ENCODE assay signal across 8 cellular contexts in genomic region chr1:6423321-6423999, GRCh38. TPM values are rescaled to one million over a fixed set of nuclear protein-coding genes. Genes with fewer than 3 reads are reported as not detected.
A peak's percentile ranks its signal among the peaks of the same experiment; 100 is the strongest.
DNase-seq lines count a peak whose midpoint lies in the region; TF ChIP-seq lines count a peak whose summit lies in the region.

No MANE protein-coding gene starts in this region.

- peak in 2 of 3 experiments; percentile 27 to 45 for TF ChIP-seq CTCF in esophagus muscularis mucosa (IDR thresholded peaks at IDR 0.05)

- H3K4me3 ChIP-seq in BLaER1: peak overlapping the region; percentile 56
- H3K4me3 ChIP-seq in HAP-1: peak overlapping the region; percentile 21
- no peak overlapping the region for H3K4me3 ChIP-seq in esophagus muscularis mucosa

- H3K36me3 ChIP-seq in BLaER1 (no peaks in the 10 kb centered on the region), HAP-1 (replicated peaks) (no peaks in the 10 kb centered on the region), esophagus muscularis mucosa (no peaks in the 10 kb centered on the region)

- in situ Hi-C loops in HAP-1 (cut with MboI; ENCODE audit: low sequenced_read_pairs): no loop called here

- WGBS in esophagus muscularis mucosa: 12% methylated on average over 17 of the region's 24 CpGs

- TF ChIP-seq EP300 in esophagus muscularis mucosa (IDR thresholded peaks at IDR 0.05): no peak

- no peak overlapping the region for H3K9ac ChIP-seq in BLaER1

- H3K9me3 ChIP-seq in BLaER1: no peaks in the 10 kb centered on the region
- H3K9me3 ChIP-seq in HAP-1: no peaks in the 10 kb centered on the region
- no peaks in the 10 kb centered on the region for H3K9me3 ChIP-seq in esophagus muscularis mucosa

- H3K27ac ChIP-seq in BLaER1 (no peak overlapping the region), esophagus muscularis mucosa (replicated peaks in 1 of 4) (no peak overlapping the region)

- peaks cover 48% of the 10 kb centered on the region for H4K20me1 ChIP-seq in BLaER1

- TF ChIP-seq POLR2A in esophagus muscularis mucosa (IDR thresholded peaks at IDR 0.05; ENCODE audit: low read depth): no peak

- H3K27me3 ChIP-seq in BLaER1 (peaks cover 92% of the 10 kb centered on the region), HAP-1 (ENCODE audit: low read depth) (peaks cover 28% of the 10 kb centered on the region), esophagus muscularis mucosa (peaks cover 7 to 100% (median 73%) of the 10 kb centered on the region in 4 donors)

- peak overlapping the region; percentile 92 for H3K4me2 ChIP-seq in BLaER1

- intact Hi-C loops in esophagus muscularis mucosa (cut with DNase I): no loop called here

- H3K4me1 ChIP-seq in BLaER1 (peaks cover 86% of the 10 kb centered on the region), HAP-1 (peaks cover 10% of the 10 kb centered on the region), esophagus muscularis mucosa (peaks cover 45 to 55% (median 52%) of the 10 kb centered on the region in 4 donors)

- DNase-seq in HAP-1 (ENCODE audit: low spot score in 2 of 2): peak; percentile 48 to 77
- DNase-seq in NCI-H82 treated with DMSO at 0.1 percent for 48 hours (lab: John Stamatoyannopoulos, UW; ENCODE audit: unreplicated experiment): peak; percentile 49
- peak; percentile 77 for DNase-seq in activated CD8-positive, alpha-beta memory T cell treated with anti-CD3 and anti-CD28 coated beads, Interleukin-2, amount 50 U/mL, for 4 hours
- DNase-seq in esophagus muscularis mucosa (ENCODE audit: extremely low spot score): no peak
- peak; percentile 69 for DNase-seq in renal cortical epithelial cell (ENCODE audit: low read depth)
- no peak for DNase-seq in cortex of kidney (lab: John Stamatoyannopoulos, UW)
- DNase-seq in amniotic stem cell (lab: John Stamatoyannopoulos, UW): no peak

RNA-seq across cellular contexts. Expression of gene ESPN, which starts 1.1 kb away (rescaled TPM):
- 1 to 10 TPM in 2 of 4 donors, under 1 TPM in 1, not detected in 1; 0.33 to 1.0 (median 1.0) TPM for total RNA-seq in esophagus muscularis mucosa
- total RNA-seq in renal cortical epithelial cell: 0.25 TPM in 1 of 2 replicates, not detected in the other

RNA-seq across cellular contexts. Expression of gene HES2, which starts 3.7 kb away (rescaled TPM):
- total RNA-seq in esophagus muscularis mucosa (not detected), renal cortical epithelial cell (5.8 and 13.0 TPM in 2 replicates)

RNA-seq across cellular contexts. Expression of gene ACOT7, which starts 29.9 kb away (rescaled TPM):
- 10 to 100 TPM; 15.0 to 38.7 (median 28.6) TPM for total RNA-seq in esophagus muscularis mucosa
- total RNA-seq in renal cortical epithelial cell: 17.9 and 23.1 TPM in 2 replicates

RNA-seq across cellular contexts. Expression of gene TNFRSF25, which starts 42.5 kb away (rescaled TPM):
- total RNA-seq in esophagus muscularis mucosa: 1 to 10 TPM; 2.5 to 9.1 (median 9.1) TPM
- 3.3 and 9.7 TPM in 2 replicates for total RNA-seq in renal cortical epithelial cell

Comparison
In these comparisons a context has a peak if more than half of its experiments do, and no peak if none do; other contexts are left out.
1. H3K4me3 ChIP-seq: peak in BLaER1 (single experiment) and HAP-1 (single experiment); none in esophagus muscularis mucosa (0 of 4).
2. DNase-seq: peak in HAP-1 (2 of 2), NCI-H82 treated with DMSO at 0.1 percent for 48 hours (single experiment), activated CD8-positive, alpha-beta memory T cell treated with anti-CD3 and anti-CD28 coated beads, Interleukin-2, amount 50 U/mL, for 4 hours (single experiment) and renal cortical epithelial cell (single experiment); none in esophagus muscularis mucosa (single experiment), cortex of kidney (single experiment) and amniotic stem cell (single experiment).